23 cellular contexts compared by ENCODE assay signal in the genomic region with DNA sequence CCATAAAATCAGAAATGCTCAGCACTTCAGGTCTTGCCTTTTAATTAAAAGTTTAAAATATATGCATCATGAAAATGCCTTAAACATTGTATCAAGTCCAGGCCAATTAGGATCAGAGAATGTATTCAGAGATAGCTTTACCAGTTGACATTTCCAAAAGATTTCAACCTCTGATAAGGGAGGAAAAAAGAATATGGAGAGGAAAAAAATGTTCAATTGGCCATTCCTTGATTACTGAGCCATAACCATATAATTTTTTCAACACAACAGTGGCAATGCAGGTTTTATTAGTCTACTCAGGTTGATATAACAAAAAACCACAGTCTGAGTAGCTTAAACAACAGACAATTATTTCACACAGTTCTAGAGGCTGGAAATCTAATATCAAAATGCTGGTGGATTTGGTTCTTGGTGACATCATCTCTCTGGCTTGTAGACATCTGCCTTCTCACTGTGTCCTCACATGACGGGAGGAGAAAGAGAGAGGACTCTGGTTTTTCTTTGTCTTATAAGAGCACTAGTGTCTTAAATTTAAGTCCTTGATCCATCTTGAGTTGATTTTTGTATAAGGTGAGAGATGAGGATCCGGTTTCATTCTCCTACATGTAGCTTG.
DNase-seq lines count a peak whose midpoint lies in the region; ATAC-seq, FAIRE-seq and TF ChIP-seq lines count a peak whose summit lies in the region.
"Had no signal": no experiment of that assay in that cellular context is flagged by ENCODE, and none has a peak within 500 bp of the region (broad histone marks: within the 10 kb centered on the region; RNA-seq: fewer than 3 reads in every experiment).

No MANE protein-coding gene starts in this region.

- H3K79me2 ChIP-seq in HepG2 (ENCODE audit: insufficient read depth, low read length) = no peaks in the 10 kb centered on the region

- H3K4me2 ChIP-seq in HepG2 (ENCODE audit: low read depth, low read length) = no peak overlapping the region
- H3K4me2 ChIP-seq: BLaER1, PC-9 had no signal

- intact Hi-C loops in HepG2 (cut with micrococcal nuclease; ENCODE audit: unreplicated experiment) (no loop called here), right lobe of liver (cut with DNase I) (no loop called here), heart right ventricle (cut with DNase I) (no loop called here)

- no peak overlapping the region for H3K9ac ChIP-seq in HepG2 (ENCODE audit: insufficient read depth, low read depth, low read length)
- H3K9ac ChIP-seq: BLaER1 had no signal

- no peak overlapping the region for H3K4me3 ChIP-seq in HepG2 (replicated peaks in 1 of 3; ENCODE audit: insufficient read depth in 1 of 3, low read depth in 2 of 3, low read length in 3 of 3)
- no peak overlapping the region for H3K4me3 ChIP-seq in right lobe of liver
- H3K4me3 ChIP-seq in bronchial epithelial cell (ENCODE audit: low read depth, low read length) = no peak overlapping the region
- H3K4me3 ChIP-seq in heart right ventricle = no peak overlapping the region
- H3K4me3 ChIP-seq: BLaER1, colonic mucosa, pancreas, PC-9, upper lobe of right lung had no signal

- H4K20me1 ChIP-seq in HepG2 (ENCODE audit: insufficient read depth, low read length) = no peaks in the 10 kb centered on the region
- H4K20me1 ChIP-seq: BLaER1 had no signal

- DNase-seq in HepG2 (ENCODE audit: low spot score) = no peak
- no peak for DNase-seq in right lobe of liver
- DNase-seq in NCI-H2029 treated with DMSO at 0.1 percent for 48 hours (lab: John Stamatoyannopoulos, UW) = peak; percentile 60
- DNase-seq in bronchial epithelial cell (ENCODE audit: low read depth) = peak; percentile 33
- peak; percentile 12 for DNase-seq in urothelium cell line (ENCODE audit: low spot score)
- DNase-seq in SK-N-DZ (ENCODE audit: low spot score) = no peak
- no peak for DNase-seq in Ammon's horn (ENCODE audit: low spot score)
- DNase-seq in heart right ventricle = no peak
- DNase-seq: activated naive CD4-positive, alpha-beta T cell treated with Interleukin-2 at 50 U/mL for 16 hours; amniotic stem cell; colonic mucosa; effector memory CD4-positive, alpha-beta T cell; foreskin keratinocyte; NCI-H2081; NK-92 treated with Interleukin-12 subunit alpha and Interleukin-12 subunit beta, amount 100 ng/mL, for 24 hours; pancreas; PC-9; retina; SHP77; upper lobe of right lung had no signal

- in situ Hi-C loops in HepG2 (cut with HindIII; ENCODE audit: extremely low pct_ligation_motif_present, low pct_unique_long_range_greater_than_20kb) = no loop called here

- FAIRE-seq in HepG2 (lab: Jason Lieb, UNC) (no peak), bronchial epithelial cell (lab: Jason Lieb, UNC) (no peak), urothelium cell line (lab: Jason Lieb, UNC) (no peak)
- FAIRE-seq: pancreas had no signal

- TF ChIP-seq RAD21 in HepG2 (CRISPR knock-in tag; IDR thresholded peaks at IDR 0.05) = no peak

- POLR2A ChIA-PET in HepG2 (lab: Yijun Ruan, JAX) = no interaction called here

- TF ChIP-seq POLR2A in HepG2 (IDR thresholded peaks at IDR 0.05; ENCODE audit: insufficient read depth in 1 of 2, low read depth in 2 of 2, low read length in 2 of 2) (no peak), right lobe of liver (IDR thresholded peaks at IDR 0.05) (no peak)

- 72% methylated on average over 2 of the region's 2 CpGs for WGBS in HepG2 (ENCODE audit: low lambda C conversion rate)
- WGBS in right lobe of liver (ENCODE audit: insufficient coverage, low coverage, low lambda C conversion rate, missing lambda C conversion rate) = 79% methylated on average over 2 of the region's 2 CpGs
- WGBS in heart right ventricle, 2 donors = 85 to 88% methylated on average over 2 of the region's 2 CpGs

- H3K27ac ChIP-seq in HepG2 (ENCODE audit: extremely low read length, insufficient read depth, low read length) (no peak overlapping the region), right lobe of liver (no peak overlapping the region), heart right ventricle (no peak overlapping the region)
- H3K27ac ChIP-seq: BLaER1, colonic mucosa, foreskin keratinocyte, pancreas, PC-9, upper lobe of right lung had no signal

- H2AFZ ChIP-seq in HepG2 (ENCODE audit: low read length) = no peak overlapping the region
- H2AFZ ChIP-seq: PC-9 had no signal

- H3K4me1 ChIP-seq in HepG2 (ENCODE audit: insufficient read depth, low read length) = peaks cover 19% of the 10 kb centered on the region
- H3K4me1 ChIP-seq in right lobe of liver = peaks cover 0 to 5% (median 0%) of the 10 kb centered on the region in 4 donors
- H3K4me1 ChIP-seq in heart right ventricle = peaks cover 9 to 45% (median 23%) of the 10 kb centered on the region in 9 donors
- H3K4me1 ChIP-seq: colonic mucosa, upper lobe of right lung had no signal

- ATAC-seq in HepG2 = no peak
- no peak for ATAC-seq in right lobe of liver
- ATAC-seq in heart right ventricle = no peak
- ATAC-seq: esophagus mucosa, foreskin keratinocyte, pancreas, upper lobe of right lung, WTC11 had no signal

- TF ChIP-seq CTCF in HepG2 (CRISPR knock-in tag; IDR thresholded peaks at IDR 0.05) (no peak), right lobe of liver (IDR thresholded peaks at IDR 0.05) (no peak), bronchial epithelial cell (IDR thresholded peaks at IDR 0.05; ENCODE audit: insufficient read depth, low read length, severe bottlenecking) (no peak), heart right ventricle (IDR thresholded peaks at IDR 0.05) (no peak)

- no peaks in the 10 kb centered on the region for H3K9me3 ChIP-seq in HepG2 (ENCODE audit: low read length)
- H3K9me3 ChIP-seq in right lobe of liver = no peaks in the 10 kb centered on the region
- peaks cover 0 to 8% (median 0%) of the 10 kb centered on the region in 11 donors for H3K9me3 ChIP-seq in heart right ventricle
- H3K9me3 ChIP-seq: colonic mucosa, pancreas, upper lobe of right lung had no signal

- no peaks in the 10 kb centered on the region for H3K27me3 ChIP-seq in HepG2 (ENCODE audit: control insufficient read depth in 1 of 2, insufficient read depth in 2 of 2, low read length in 2 of 2)
- H3K27me3 ChIP-seq in right lobe of liver = no peaks in the 10 kb centered on the region
- H3K27me3 ChIP-seq in bronchial epithelial cell (ENCODE audit: control insufficient read depth, insufficient read depth, low read length) = no peaks in the 10 kb centered on the region
- no peaks in the 10 kb centered on the region for H3K27me3 ChIP-seq in heart right ventricle
- H3K27me3 ChIP-seq: BLaER1, colonic mucosa, foreskin keratinocyte, pancreas, upper lobe of right lung had no signal

- CTCF ChIA-PET in HepG2 (lab: Yijun Ruan, JAX; ENCODE audit: low intra/inter-chr PET ratio, low total read pairs) = no interaction called here

- TF ChIP-seq EP300 in HepG2 (IDR thresholded peaks at IDR 0.05; ENCODE audit: low read depth in 2 of 2, low read length in 2 of 2) (no peak), HepG2 (CRISPR knock-in tag; IDR thresholded peaks at IDR 0.05; ENCODE audit: borderline replicate concordance) (no peak)

- H3K36me3 ChIP-seq in HepG2 (replicated peaks in 1 of 2; ENCODE audit: control insufficient read depth in 1 of 2, insufficient read depth in 2 of 2, low read length in 2 of 2) (no peaks in the 10 kb centered on the region), right lobe of liver (no peaks in the 10 kb centered on the region), bronchial epithelial cell (ENCODE audit: control insufficient read depth, insufficient read depth, low read length) (no peaks in the 10 kb centered on the region), heart right ventricle (no peaks in the 10 kb centered on the region)
- H3K36me3 ChIP-seq: BLaER1, colonic mucosa, pancreas, upper lobe of right lung had no signal

- BruUV-seq in HepG2 (replicated peaks; lab: Mats Ljungman, UMichigan) = no TSS peak

TF ChIP-seq in HepG2, 621 proteins besides CTCF, POLR2A, EP300 and RAD21:
- no peak for TF ChIP-seq SOX13 (IDR thresholded peaks at IDR 0.05)
- no peak for TF ChIP-seq SOX13 (CRISPR knock-in tag; conservative IDR thresholded peaks at IDR 0.05 in 1 of 2, IDR thresholded peaks at IDR 0.05 in 1 of 2)
- no peak for TF ChIP-seq SIX1 (CRISPR knock-in tag; IDR thresholded peaks at IDR 0.05; ENCODE audit: borderline replicate concordance)
- TF ChIP-seq ATF7 (IDR thresholded peaks at IDR 0.05) = peak; percentile 23; the same call in 1 of the 2 replicates
- no peak for TF ChIP-seq ATF7 (CRISPR knock-in tag; IDR thresholded peaks at IDR 0.05)
- TF ChIP-seq E2F5 (CRISPR knock-in tag; conservative IDR thresholded peaks at IDR 0.05) = no peak

Comparison
In these comparisons a context has a peak if more than half of its experiments do, and no peak if none do; other contexts are left out.
1. DNase-seq: peak in NCI-H2029 treated with DMSO at 0.1 percent for 48 hours (single experiment), bronchial epithelial cell (single experiment) and urothelium cell line (single experiment); none in HepG2 (single experiment), right lobe of liver (0 of 3), SK-N-DZ (single experiment), Ammon's horn (single experiment) and heart right ventricle (0 of 2).